ENCODE assay signal across 24 cellular contexts in genomic region chr13:84641491-84641890, GRCh38.
DNase-seq lines count a peak whose midpoint lies in the region; ATAC-seq and TF ChIP-seq lines count a peak whose summit lies in the region.
"Had no signal": no experiment of that assay in that cellular context is flagged by ENCODE, and none has a peak within 500 bp of the region (broad histone marks: within the 10 kb centered on the region; RNA-seq: fewer than 3 reads in every experiment).

No MANE protein-coding gene starts in this region.

- no peak for ATAC-seq in HG03378 (IDR thresholded peaks at IDR 0.05; ENCODE audit: unreplicated experiment)
- ATAC-seq: heart left ventricle had no signal

- TF ChIP-seq CTCF in astrocyte of the cerebellum (IDR thresholded peaks at IDR 0.05; ENCODE audit: low read depth, low read length, missing control alignments): no peak

- H3K4me3 ChIP-seq in astrocyte of the cerebellum (ENCODE audit: low read depth, low read length): no peak overlapping the region
- H3K4me3 ChIP-seq: heart left ventricle, prostate gland, sigmoid colon, tibial artery had no signal

- in situ Hi-C loops in ACHN (cut with HindIII; ENCODE audit: low pct_ligation_motif_present, low pct_unique_long_range_greater_than_20kb, low sequenced_read_pairs) (no loop called here), astrocyte of the cerebellum (cut with HindIII; ENCODE audit: low sequenced_read_pairs) (no loop called here)

- DNase-seq in ACHN (peak; percentile 42), HT1080 (ENCODE audit: low read depth) (peak; percentile 56), astrocyte of the cerebellum (ENCODE audit: low read depth) (peak; percentile 39), glomerular visceral epithelial cell (ENCODE audit: extremely low spot score) (peak; percentile 59), epidermal melanocyte (ENCODE audit: insufficient read length, low spot score) (no peak)
- no peak for DNase-seq in activated naive CD4-positive, alpha-beta T cell treated with Interleukin-2 at 50 U/mL for 16 hours
- no peak for DNase-seq in stimulated activated CD4-positive, alpha-beta T cell treated with anti-CD3 and anti-CD28 coated beads, Interleukin-4, amount 100 ng/mL, for 1 hour
- DNase-seq: activated CD4-positive, alpha-beta T cell treated with anti-CD3 and anti-CD28 coated beads, Interleukin-2, amount 50 U/mL, for 4 hours; activated naive CD4-positive, alpha-beta T cell treated with anti-CD3 and anti-CD28 coated beads, Interleukin-2, amount 50 U/mL, for 16 hours; anterior cingulate cortex; CD4-positive, alpha-beta memory T cell; heart left ventricle; NCI-H1092; NCI-H1694 treated with DMSO at 0.1 percent for 48 hours; NCI-H2171 treated with DMSO at 0.1 percent for 48 hours; NCI-H524; NK-92 treated with Interleukin-12 subunit alpha and Interleukin-12 subunit beta, amount 100 ng/mL, for 24 hours; SHP77 treated with DMSO at 0.1 percent for 48 hours; sigmoid colon; stimulated activated CD4-positive, alpha-beta T cell treated with anti-CD3 and anti-CD28 coated beads, Interleukin-15, amount 100 ng/mL, for 24 hours; stimulated activated naive CD4-positive, alpha-beta T cell treated with Interleukin-2 at 50 U/mL for 16 hours; tibial artery had no signal

Comparison
In these comparisons a context has a peak if more than half of its experiments do, and no peak if none do; other contexts are left out.
1. DNase-seq: peak in ACHN (single experiment), HT1080 (single experiment), astrocyte of the cerebellum (single experiment) and glomerular visceral epithelial cell (single experiment); none in activated naive CD4-positive, alpha-beta T cell treated with Interleukin-2 at 50 U/mL for 16 hours (single experiment), stimulated activated CD4-positive, alpha-beta T cell treated with anti-CD3 and anti-CD28 coated beads, Interleukin-4, amount 100 ng/mL, for 1 hour (single experiment) and epidermal melanocyte (single experiment).